In the genomic region with DNA sequence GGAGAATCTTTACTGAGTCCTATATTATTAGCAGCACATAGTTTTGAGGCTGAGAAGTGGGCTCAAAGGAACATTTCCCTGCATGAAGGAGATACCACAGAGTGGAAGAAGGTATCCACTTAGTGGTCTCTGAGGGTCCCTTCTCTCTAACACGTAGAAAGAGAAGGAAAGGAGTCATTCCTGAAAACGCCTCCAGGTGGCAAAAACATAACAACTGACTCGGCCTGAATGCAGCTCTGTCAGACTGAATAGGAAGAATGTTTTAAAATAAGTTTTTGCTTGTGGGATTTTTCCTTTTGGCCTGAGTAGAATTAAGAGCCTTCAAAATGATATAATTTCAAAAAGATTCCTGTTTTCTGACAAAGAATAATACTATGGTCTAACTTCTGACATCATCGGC, we compare ENCODE assay signal across 13 cellular contexts. TPM values are rescaled to one million over a fixed set of nuclear protein-coding genes. Genes with fewer than 3 reads are reported as not detected.
A peak's percentile ranks its signal among the peaks of the same experiment; 100 is the strongest.
DNase-seq lines count a peak whose midpoint lies in the region; ATAC-seq and TF ChIP-seq lines count a peak whose summit lies in the region.
"Had no signal": no experiment of that assay in that cellular context is flagged by ENCODE, and none has a peak within 500 bp of the region (broad histone marks: within the 10 kb centered on the region; RNA-seq: fewer than 3 reads in every experiment).

No MANE protein-coding gene starts in this region.

- TF ChIP-seq CTCF in BJ (IDR thresholded peaks at IDR 0.05; ENCODE audit: insufficient read depth, low read depth, low read length) (peak; percentile 35; the same call in 1 of the 2 replicates), testis (IDR thresholded peaks at IDR 0.05) (no peak)

- CTCF ChIA-PET in BJ (lab: Yijun Ruan, JAX): interaction anchor here (1.2 to 1.4 kb wide), 3 partner anchors 10 to 84 kb away, joined by 3 to 4 read pairs (median 3); no protein-coding TSS in a partner anchor

- no peaks in the 10 kb centered on the region for H3K4me1 ChIP-seq in testis
- H3K4me1 ChIP-seq: gastrocnemius medialis had no signal

- H3K27me3 ChIP-seq in BJ (ENCODE audit: control insufficient read depth, insufficient read depth, low read length): no peaks in the 10 kb centered on the region
- H3K27me3 ChIP-seq in testis: no peaks in the 10 kb centered on the region
- H3K27me3 ChIP-seq: gastrocnemius medialis had no signal

- no peaks in the 10 kb centered on the region for H3K9me3 ChIP-seq in testis
- H3K9me3 ChIP-seq: gastrocnemius medialis had no signal

- 51 to 62% methylated on average over 4 of the region's 4 CpGs for WGBS in testis, 2 donors

- no peak overlapping the region for H3K4me3 ChIP-seq in BJ (ENCODE audit: low read depth, low read length)
- no peak overlapping the region for H3K4me3 ChIP-seq in testis
- H3K4me3 ChIP-seq: gastrocnemius medialis had no signal

- no peak overlapping the region for H3K27ac ChIP-seq in testis

- ATAC-seq in GM21723 (IDR thresholded peaks at IDR 0.05; ENCODE audit: unreplicated experiment) (no peak), HG02678 (IDR thresholded peaks at IDR 0.05; ENCODE audit: unreplicated experiment) (no peak)
- ATAC-seq: activated CD8-positive, alpha-beta T cell treated with anti-CD3 and anti-CD28 coated beads for 36 hours; activated naive CD8-positive, alpha-beta T cell treated with anti-CD3 and anti-CD28 coated beads, Interleukin-2, amount 50 U/mL, for 24 hours; gastrocnemius medialis; stimulated activated naive B cell treated with anti-CD40 and anti-IgM and Interleukin-4, amounts not matched to agents 10 μg/mL and 1 μg/mL and 100 μg/mL, for 72 hours had no signal

- intact Hi-C loops in testis (cut with DNase I; ENCODE audit: low total_unique reads): no loop called here

- POLR2A ChIA-PET in BJ (lab: Charles Lee): no interaction called here

- no peak for TF ChIP-seq POLR2A in testis (IDR thresholded peaks at IDR 0.05)

- no peaks in the 10 kb centered on the region for H3K36me3 ChIP-seq in BJ (ENCODE audit: control insufficient read depth, insufficient read depth, low read length)
- no peaks in the 10 kb centered on the region for H3K36me3 ChIP-seq in testis (ENCODE audit: low read depth, missing control alignments)

- DNase-seq in BJ (ENCODE audit: low read depth) (no peak), HT1080 (ENCODE audit: low read depth) (peak; percentile 10), astrocyte of the hippocampus (ENCODE audit: low read depth, low spot score) (peak; percentile 33), kidney tubule cell (ENCODE audit: low spot score) (peak; percentile 6), AG20443 (ENCODE audit: low spot score) (no peak), testis (no peak)
- DNase-seq: activated CD8-positive, alpha-beta T cell treated with anti-CD3 and anti-CD28 coated beads for 36 hours; activated naive CD8-positive, alpha-beta T cell treated with anti-CD3 and anti-CD28 coated beads, Interleukin-2, amount 50 U/mL, for 24 hours; gastrocnemius medialis; SHP77 treated with DMSO at 0.1 percent for 48 hours; stimulated activated naive B cell treated with anti-CD40 and anti-IgM and Interleukin-4, amounts not matched to agents 10 μg/mL and 1 μg/mL and 100 μg/mL, for 72 hours had no signal

RNA-seq across cellular contexts. Expression of gene RPGR, which starts 23.3 kb away (rescaled TPM):
- polyA plus RNA-seq in BJ (2011; rRNA removed) (0.93 and 1.8 TPM in 2 replicates), testis (ENCODE audit: insufficient read depth, low read depth, low replicate concordance) (8.0 TPM)
- 0.81 and 1.5 TPM in 2 replicates for polyA minus RNA-seq in BJ (2011; rRNA and poly(A)+ RNA removed)
- 6.9 and 7.2 TPM in 2 replicates for total RNA-seq in HT1080 (2014; rRNA removed; shearing (Covaris generic))
- 6.7 and 9.9 TPM in 2 replicates for polyA plus RNA-seq in HT1080 (2015; cell fraction: cytosol; rRNA removed)
- 15.5 and 16.1 TPM in 2 replicates for polyA plus RNA-seq in HT1080 (2015; cell fraction: nucleus; rRNA removed)
- 10 to 100 TPM; 21.0 to 25.6 TPM for total RNA-seq in testis

RNA-seq across cellular contexts. Expression of gene OTC, which starts 48.4 kb away (rescaled TPM):
- polyA plus RNA-seq in BJ (2011; rRNA removed) (not detected in 2 replicates), testis (ENCODE audit: insufficient read depth, low read depth, low replicate concordance) (0.55 TPM)
- polyA minus RNA-seq in BJ (2011; rRNA and poly(A)+ RNA removed): not detected in 2 replicates
- not detected in 2 replicates for total RNA-seq in HT1080 (2014; rRNA removed; shearing (Covaris generic))
- not detected in 2 replicates for polyA plus RNA-seq in HT1080 (2015; cell fraction: cytosol; rRNA removed)
- polyA plus RNA-seq in HT1080 (2015; cell fraction: nucleus; rRNA removed): not detected in 2 replicates
- under 1 TPM; 0.39 to 0.68 TPM for total RNA-seq in testis

Comparison
In these comparisons a context has a peak if more than half of its experiments do, and no peak if none do; other contexts are left out.
1. DNase-seq: peak in HT1080 (single experiment), astrocyte of the hippocampus (single experiment) and kidney tubule cell (single experiment); none in BJ (single experiment), AG20443 (single experiment) and testis (single experiment).